ENCODE assay signal across 8 cellular contexts in genomic region chr11:10351768-10352641, GRCh38. TPM values are rescaled to one million over a fixed set of nuclear protein-coding genes. Genes with fewer than 3 reads are reported as not detected.
DNase-seq lines count a peak whose midpoint lies in the region; ATAC-seq and TF ChIP-seq lines count a peak whose summit lies in the region.

No MANE protein-coding gene starts in this region.

- H3K4me1 Mint-ChIP-seq in progenitor cell of endocrine pancreas (ENCODE audit: low read depth): peaks cover 22% of the 10 kb centered on the region

- H3K27ac Mint-ChIP-seq in progenitor cell of endocrine pancreas: peak overlapping the region; percentile 96

- DNase-seq in GM04503 (ENCODE audit: low read depth) (peak; percentile 82), RPMI7951 (ENCODE audit: low read depth) (peak; percentile 81), glomerular visceral epithelial cell (ENCODE audit: extremely low spot score) (peak; percentile 78), progenitor cell of endocrine pancreas (ENCODE audit: low spot score, unreplicated experiment) (peak; percentile 11), NCI-H1105 treated with DMSO at 0.1 percent for 48 hours (lab: John Stamatoyannopoulos, UW) (no peak), GM20000 (ENCODE audit: low spot score) (no peak)
- DNase-seq in activated T-cell treated with anti-CD3 and anti-CD28 coated beads, Interleukin-2, amount 50 U/mL, for 1 hour: no peak

- no peaks in the 10 kb centered on the region for H3K27me3 Mint-ChIP-seq in progenitor cell of endocrine pancreas

- TF ChIP-seq CTCF in progenitor cell of endocrine pancreas (IDR thresholded peaks at IDR 0.05; ENCODE audit: unreplicated experiment) (no peak), GM20000 (IDR thresholded peaks at IDR 0.05; ENCODE audit: extremely low read depth, missing control alignments) (no peak)

- H3K9me3 Mint-ChIP-seq in progenitor cell of endocrine pancreas (ENCODE audit: low read depth): no peaks in the 10 kb centered on the region

- no peak for ATAC-seq in GM21423 (IDR thresholded peaks at IDR 0.05; ENCODE audit: unreplicated experiment)

- H3K36me3 Mint-ChIP-seq in progenitor cell of endocrine pancreas (ENCODE audit: insufficient read depth): no peaks in the 10 kb centered on the region

- H3K4me3 Mint-ChIP-seq in progenitor cell of endocrine pancreas (ENCODE audit: low read depth): peak overlapping the region; percentile 25

RNA-seq across cellular contexts. Expression of gene ADM, which starts 47.1 kb away (rescaled TPM):
- 102 and 123 TPM in 2 replicates for total RNA-seq in RPMI7951 (2014; rRNA removed; shearing (Covaris generic))
- total RNA-seq in progenitor cell of endocrine pancreas: 8.4 and 9.4 TPM in 2 replicates

RNA-seq across cellular contexts. Expression of gene SBF2, which starts 58.0 kb away (rescaled TPM):
- 27.8 and 33.5 TPM in 2 replicates for total RNA-seq in RPMI7951 (2014; rRNA removed; shearing (Covaris generic))
- 43.8 and 44.9 TPM in 2 replicates for total RNA-seq in progenitor cell of endocrine pancreas

Comparison
In these comparisons a context has a peak if more than half of its experiments do, and no peak if none do; other contexts are left out.
1. DNase-seq: peak in GM04503 (single experiment), RPMI7951 (single experiment), glomerular visceral epithelial cell (single experiment) and progenitor cell of endocrine pancreas (single experiment); none in NCI-H1105 treated with DMSO at 0.1 percent for 48 hours (single experiment), activated T-cell treated with anti-CD3 and anti-CD28 coated beads, Interleukin-2, amount 50 U/mL, for 1 hour (single experiment) and GM20000 (single experiment).